ENCODE assay signal across 19 cellular contexts in genomic region chr12:53518381-53518780, GRCh38. TPM values are rescaled to one million over a fixed set of nuclear protein-coding genes. Genes with fewer than 3 reads are reported as not detected.
"Had no signal": no experiment of that assay in that cellular context is flagged by ENCODE, and none has a peak within 500 bp of the region (broad histone marks: within the 10 kb centered on the region; RNA-seq: fewer than 3 reads in every experiment).

No MANE protein-coding gene starts in this region.

- H3K27me3 ChIP-seq: body of pancreas, colonic mucosa, pancreas, sigmoid colon, spleen, suprapubic skin had no signal

- H3K4me3 ChIP-seq: body of pancreas, colonic mucosa, mucosa of descending colon, pancreas, sigmoid colon, spleen, suprapubic skin had no signal

- H3K9me3 ChIP-seq: body of pancreas, colonic mucosa, mucosa of descending colon, pancreas, sigmoid colon, spleen, suprapubic skin had no signal

- ATAC-seq: activated CD8-positive, alpha-beta T cell treated with anti-CD3 and anti-CD28 coated beads for 36 hours; activated T-cell treated with anti-CD3 and anti-CD28 coated beads, Interleukin-2, amount 50 U/mL, for 4 hours; body of pancreas; esophagus mucosa; left cardiac atrium; mucosa of descending colon; naive thymus-derived CD4-positive, alpha-beta T cell; pancreas had no signal

- H3K4me1 ChIP-seq: body of pancreas, colonic mucosa, pancreas, sigmoid colon, spleen, suprapubic skin had no signal

- H3K27ac ChIP-seq: body of pancreas, colonic mucosa, pancreas, sigmoid colon, spleen, suprapubic skin had no signal

- DNase-seq: activated B cell treated with CpG ODN at 0.5 μM for 24 hours; activated CD4-positive, alpha-beta T cell treated with anti-CD3 and anti-CD28 coated beads for 48 hours; activated CD8-positive, alpha-beta T cell treated with anti-CD3 and anti-CD28 coated beads for 36 hours; activated effector memory CD4-positive, alpha-beta T cell treated with anti-CD3 and anti-CD28 coated beads, Interleukin-2, amount 50 U/mL, for 16 hours; activated T-cell treated with anti-CD3 and anti-CD28 coated beads, Interleukin-2, amount 50 U/mL, for 4 hours; body of pancreas; central memory CD4-positive, alpha-beta T cell; colonic mucosa; foreskin melanocyte; left cardiac atrium; mucosa of descending colon; naive thymus-derived CD4-positive, alpha-beta T cell; pancreas; sigmoid colon; spleen; trophoblast cell had no signal

RNA-seq across cellular contexts. Expression of gene NPFF, which starts 11.1 kb away (rescaled TPM):
- total RNA-seq: activated B cell treated with CpG ODN at 0.5 μM for 24 hours; activated CD8-positive, alpha-beta T cell treated with anti-CD3 and anti-CD28 coated beads for 36 hours; activated T-cell treated with anti-CD3 and anti-CD28 coated beads, Interleukin-2, amount 50 U/mL, for 4 hours; body of pancreas; colonic mucosa; esophagus mucosa; left cardiac atrium; mucosa of descending colon; naive thymus-derived CD4-positive, alpha-beta T cell; pancreas; sigmoid colon; spleen; suprapubic skin; T-helper 2 cell treated with Interferon-gamma antibody and Interleukin-4, amounts not matched to agents 100 ng/mL and 5 ng/mL, for 36 hours had no signal
